In genomic region chr19:52007436-52007804, GRCh38 we compare ENCODE assay signal across 8 cellular contexts. TPM values are rescaled to one million over a fixed set of nuclear protein-coding genes. Genes with fewer than 3 reads are reported as not detected.
DNase-seq lines count a peak whose midpoint lies in the region; ATAC-seq and TF ChIP-seq lines count a peak whose summit lies in the region.

No MANE protein-coding gene starts in this region.

- POLR2A ChIA-PET in PC-3 (lab: Charles Lee; ENCODE audit: unreplicated experiment) = no interaction called here

- H4K20me1 ChIP-seq in PC-3 (ENCODE audit: low read length) = no peaks in the 10 kb centered on the region

- no peaks in the 10 kb centered on the region for H3F3A ChIP-seq in PC-3 (ENCODE audit: low read length, unreplicated experiment)

- no peak overlapping the region for H3K27ac ChIP-seq in PC-3 (ENCODE audit: low read length)
- no peak overlapping the region for H3K27ac ChIP-seq in endodermal cell (ENCODE audit: low read depth, low read length)

- H3K4me1 Mint-ChIP-seq in endodermal cell (peaks cover 4% of the 10 kb centered on the region), naive B cell (peaks cover 14 to 23% (median 17%) of the 10 kb centered on the region in 3 donors)

- 10 to 22% methylated on average over 3 to 10 of the region's 10 CpGs for WGBS in endodermal cell (ENCODE audit: insufficient coverage in 1 of 2, insufficient read length in 1 of 2), 2 experiments

- H3K27ac Mint-ChIP-seq in endodermal cell = peak overlapping the region; percentile 99
- peak overlapping the region; percentile 95 to 98 (median 97) for H3K27ac Mint-ChIP-seq in naive B cell

- H3K9me2 ChIP-seq in PC-3 (replicated peaks; ENCODE audit: low read length) = no peaks in the 10 kb centered on the region

- TF ChIP-seq CTCF in PC-3 (conservative IDR thresholded peaks at IDR 0.05; ENCODE audit: low read depth, low read length) (no peak), endodermal cell (conservative IDR thresholded peaks at IDR 0.05) (no peak)

- H3K9ac ChIP-seq in PC-3 (ENCODE audit: low read length) (peak overlapping the region; percentile 71), endodermal cell (ENCODE audit: extremely low read depth, low read length, poor library complexity, severe bottlenecking) (peak overlapping the region; percentile 69)

- peaks cover 47% of the 10 kb centered on the region for H3K36me3 Mint-ChIP-seq in endodermal cell (ENCODE audit: low read depth)
- H3K36me3 Mint-ChIP-seq in naive B cell = peaks cover 23 to 30% of the 10 kb centered on the region in 2 donors

- H3K4me3 ChIP-seq in PC-3 (ENCODE audit: low read length) = peak overlapping the region; percentile 80
- peak overlapping the region; percentile 92 for H3K4me3 ChIP-seq in endodermal cell (ENCODE audit: low read length)

- H3K36me3 ChIP-seq in PC-3 (ENCODE audit: low read depth, low read length) (peaks cover 47% of the 10 kb centered on the region), endodermal cell (ENCODE audit: control insufficient read depth, insufficient read depth, low read length) (peaks cover 25% of the 10 kb centered on the region)

- H3K4me1 ChIP-seq in PC-3 (ENCODE audit: insufficient read depth, low read length) (no peaks in the 10 kb centered on the region), endodermal cell (ENCODE audit: control insufficient read depth, insufficient read depth, low read length) (no peaks in the 10 kb centered on the region)

- peak overlapping the region; percentile 100 for H2AFZ ChIP-seq in PC-3 (ENCODE audit: low read length)

- H3K4me2 ChIP-seq in PC-3 (ENCODE audit: low read length) = peak overlapping the region; percentile 85

- DNase-seq in DMS79 treated with DMSO at 0.1 percent for 48 hours (lab: John Stamatoyannopoulos, UW) (peak; percentile 16), DMS79 (lab: John Stamatoyannopoulos, UW) (no peak), PC-3 (no peak), endodermal cell (peak; percentile 63), naive B cell (no peak), activated gamma-delta T cell treated with Interleukin-2 at 50 U/mL for 16 hours (no peak)

- BruUV-seq in PC-3 (replicated peaks; lab: Mats Ljungman, UMichigan) = no TSS peak

- H3K4me3 Mint-ChIP-seq in endodermal cell (peak overlapping the region; percentile 99), naive B cell (peak overlapping the region; percentile 93 to 99 (median 98))

- peaks cover 9% of the 10 kb centered on the region; the same call in 1 of the 2 replicates for H3K79me2 ChIP-seq in PC-3 (ENCODE audit: low read length)

- CTCF ChIA-PET in PC-3 (lab: Charles Lee) = no interaction called here

- H3K27me3 Mint-ChIP-seq in endodermal cell (ENCODE audit: insufficient read depth) (no peaks in the 10 kb centered on the region), naive B cell (no peaks in the 10 kb centered on the region)

- ATAC-seq in PC-3 (peak; percentile 47), naive B cell (ENCODE audit: low read depth in 2 of 2) (no peak), HG03045 (IDR thresholded peaks at IDR 0.05; ENCODE audit: unreplicated experiment) (no peak), HG03469 (IDR thresholded peaks at IDR 0.05; ENCODE audit: unreplicated experiment) (no peak)

- peaks cover 31% of the 10 kb centered on the region for H3K9me3 Mint-ChIP-seq in endodermal cell
- peaks cover 4 to 50% (median 24%) of the 10 kb centered on the region in 7 donors for H3K9me3 Mint-ChIP-seq in naive B cell

- intact Hi-C loops in PC-3 (cut with micrococcal nuclease) = no loop called here

- H3K9me3 ChIP-seq in PC-3 (ENCODE audit: low read length) (peaks cover 46% of the 10 kb centered on the region), endodermal cell (ENCODE audit: control insufficient read depth, low read length) (peaks cover 62% of the 10 kb centered on the region)

- H3K27me3 ChIP-seq in PC-3 (ENCODE audit: low read length) (no peaks in the 10 kb centered on the region), endodermal cell (ENCODE audit: control insufficient read depth, insufficient read depth, low read length, poor library complexity, severe bottlenecking) (no peaks in the 10 kb centered on the region)

RNA-seq across cellular contexts. Expression of gene ZNF615, which starts 0.6 kb away (rescaled TPM):
- total RNA-seq in PC-3 (2014; rRNA removed) (5.4 and 5.5 TPM in 2 replicates), endodermal cell (10 to 100 TPM; 19.3 to 29.1 TPM)
- polyA plus RNA-seq in endodermal cell (2013, experiment 1 of 2) = 9.8 TPM
- polyA plus RNA-seq in endodermal cell (2013, experiment 2 of 2) = 10.5 TPM
- polyA plus RNA-seq in naive B cell (ENCODE audit: low read depth in 6 of 6) = 10 to 100 TPM in 2 of 6 donors, 1 to 10 TPM in 4; 6.9 to 14.9 (median 8.4) TPM

RNA-seq across cellular contexts. Expression of gene ZNF614, which starts 20.8 kb away (rescaled TPM):
- 9.7 and 10.4 TPM in 2 replicates for total RNA-seq in PC-3 (2014; rRNA removed)
- 10 to 100 TPM; 46.2 to 66.7 TPM for total RNA-seq in endodermal cell
- 18.5 TPM for polyA plus RNA-seq in endodermal cell (2013, experiment 1 of 2)
- polyA plus RNA-seq in endodermal cell (2013, experiment 2 of 2) = 19.8 TPM
- 10 to 100 TPM in 3 of 6 donors, 1 to 10 TPM in 3; 7.1 to 17.2 (median 9.5) TPM for polyA plus RNA-seq in naive B cell (ENCODE audit: low read depth in 6 of 6)

RNA-seq across cellular contexts. Expression of gene ZNF350, which starts 20.8 kb away (rescaled TPM):
- total RNA-seq in PC-3 (2014; rRNA removed) (5.2 and 6.2 TPM in 2 replicates), endodermal cell (10 to 100 TPM in 1 of 2 donors, 1 to 10 TPM in 1; 8.3 to 11.2 TPM)
- 6.5 TPM for polyA plus RNA-seq in endodermal cell (2013, experiment 1 of 2)
- polyA plus RNA-seq in endodermal cell (2013, experiment 2 of 2) = 6.4 TPM
- polyA plus RNA-seq in naive B cell (ENCODE audit: low read depth in 6 of 6) = 10 to 100 TPM; 24.0 to 42.2 (median 33.3) TPM

RNA-seq across cellular contexts. Expression of gene ZNF432, which starts 41.2 kb away (rescaled TPM):
- total RNA-seq in PC-3 (2014; rRNA removed) (4.4 and 6.4 TPM in 2 replicates), endodermal cell (10 to 100 TPM; 21.3 to 31.0 TPM)
- polyA plus RNA-seq in endodermal cell (2013, experiment 1 of 2) = 14.9 TPM
- 17.3 TPM for polyA plus RNA-seq in endodermal cell (2013, experiment 2 of 2)
- polyA plus RNA-seq in naive B cell (ENCODE audit: low read depth in 6 of 6) = 1 to 10 TPM; 1.1 to 9.3 (median 5.9) TPM

Comparison
In these comparisons a context has a peak if more than half of its experiments do, and no peak if none do; other contexts are left out.
1. DNase-seq: peak in DMS79 treated with DMSO at 0.1 percent for 48 hours (single experiment) and endodermal cell (single experiment); none in DMS79 (single experiment), PC-3 (single experiment), naive B cell (single experiment) and activated gamma-delta T cell treated with Interleukin-2 at 50 U/mL for 16 hours (single experiment).